24 cellular contexts compared by ENCODE assay signal in genomic region chr14:89290813-89291212, GRCh38.
A peak's percentile ranks its signal among the peaks of the same experiment; 100 is the strongest.
DNase-seq lines count a peak whose midpoint lies in the region; ATAC-seq and TF ChIP-seq lines count a peak whose summit lies in the region.
"Had no signal": no experiment of that assay in that cellular context is flagged by ENCODE, and none has a peak within 500 bp of the region (broad histone marks: within the 10 kb centered on the region; RNA-seq: fewer than 3 reads in every experiment).

No MANE protein-coding gene starts in this region.

- H3K9me3 ChIP-seq in neuronal stem cell (replicated peaks in 1 of 2; ENCODE audit: control insufficient read depth in 2 of 2, insufficient read depth in 1 of 2, low read depth in 1 of 2, low read length in 2 of 2) = no peaks in the 10 kb centered on the region
- no peaks in the 10 kb centered on the region for H3K9me3 ChIP-seq in spleen
- H3K9me3 ChIP-seq: Caco-2, SJSA1 had no signal

- H3K36me3 Mint-ChIP-seq in CD14-positive monocyte = peaks cover 48 to 64% of the 10 kb centered on the region in 2 donors
- H3K36me3 Mint-ChIP-seq in activated naive CD8-positive, alpha-beta T cell treated with anti-CD3 and anti-CD28 coated beads for 36 hours = peaks cover 40% of the 10 kb centered on the region

- peaks cover 0 to 2% (median 1%) of the 10 kb centered on the region in 3 donors for H3K27me3 Mint-ChIP-seq in CD14-positive monocyte (ENCODE audit: low read depth in 3 of 3)
- no peaks in the 10 kb centered on the region for H3K27me3 Mint-ChIP-seq in activated naive CD8-positive, alpha-beta T cell treated with anti-CD3 and anti-CD28 coated beads for 36 hours
- H3K27me3 Mint-ChIP-seq: CD4-positive, alpha-beta T cell had no signal

- H3K9me3 Mint-ChIP-seq in CD14-positive monocyte = no peaks in the 10 kb centered on the region
- no peaks in the 10 kb centered on the region for H3K9me3 Mint-ChIP-seq in activated naive CD8-positive, alpha-beta T cell treated with anti-CD3 and anti-CD28 coated beads for 36 hours
- H3K9me3 Mint-ChIP-seq: CD4-positive, alpha-beta T cell had no signal

- H3K36me3 ChIP-seq in neuronal stem cell (replicated peaks in 1 of 2; ENCODE audit: control insufficient read depth in 2 of 2, insufficient read depth in 2 of 2, low read length in 2 of 2) (peaks cover 0 to 4% of the 10 kb centered on the region in 2 donors), spleen (peaks cover 0 to 22% (median 0%) of the 10 kb centered on the region in 6 donors)
- H3K36me3 ChIP-seq: SJSA1 had no signal

- H3K27me3 ChIP-seq in neuronal stem cell (ENCODE audit: control insufficient read depth in 3 of 3, insufficient read depth in 3 of 3, low read depth in 1 of 3, low read length in 3 of 3) (peaks cover 0 to 2% (median 0%) of the 10 kb centered on the region in 3 experiments), spleen (replicated peaks in 1 of 7) (no peaks in the 10 kb centered on the region)
- H3K27me3 ChIP-seq: SJSA1 had no signal

- no peak overlapping the region for H3K14ac ChIP-seq in neuronal stem cell (ENCODE audit: low read length)

- ATAC-seq in GM19351 (IDR thresholded peaks at IDR 0.05; ENCODE audit: unreplicated experiment) = peak; percentile 62
- ATAC-seq: HCT116, Right ventricle myocardium inferior had no signal

- peaks cover 2% of the 10 kb centered on the region for H3K79me1 ChIP-seq in neuronal stem cell (ENCODE audit: low read depth, low read length)

- no peak overlapping the region for H3K9ac ChIP-seq in neuronal stem cell (ENCODE audit: low read depth, low read length, poor library complexity)
- H3K9ac ChIP-seq: GM23248 had no signal

- no peak overlapping the region for H3K4ac ChIP-seq in neuronal stem cell (ENCODE audit: low read length)

- H3K4me2 ChIP-seq in neuronal stem cell (ENCODE audit: insufficient read depth, low read length, poor library complexity, severe bottlenecking) = no peak overlapping the region

- peak overlapping the region in 5 of 7 donors; percentile 3 to 74 (median 43) for H3K27ac Mint-ChIP-seq in CD14-positive monocyte
- peak overlapping the region; percentile 32 for H3K27ac Mint-ChIP-seq in activated naive CD8-positive, alpha-beta T cell treated with anti-CD3 and anti-CD28 coated beads for 36 hours
- H3K27ac Mint-ChIP-seq: CD4-positive, alpha-beta T cell had no signal

- no peak overlapping the region for H2BK12ac ChIP-seq in neuronal stem cell (ENCODE audit: low read length)

- no CpG with 5 or more reads among the region's 8 CpGs for WGBS in neuronal stem cell (ENCODE audit: extremely low coverage in 2 of 2, insufficient read length in 2 of 2, insufficient replicate concordance in 1 of 2), 2 donors
- WGBS in spleen, 5 donors = 88 to 94% (median 90%) methylated on average over 8 of the region's 8 CpGs

- H3K27ac ChIP-seq in neuronal stem cell (replicated peaks; ENCODE audit: low read length) (no peak overlapping the region), caudate nucleus (ENCODE audit: low read depth, low read length) (no peak overlapping the region), spleen (no peak overlapping the region)
- H3K27ac ChIP-seq: GM23248, SJSA1 had no signal

- H3K4me3 ChIP-seq in neuronal stem cell (ENCODE audit: low read length in 2 of 2) (no peak overlapping the region), spleen (no peak overlapping the region)
- H3K4me3 ChIP-seq: GM23248, SJSA1 had no signal

- TF ChIP-seq POLR2A in spleen (IDR thresholded peaks at IDR 0.05) = no peak

- no peak overlapping the region for H2BK5ac ChIP-seq in neuronal stem cell (ENCODE audit: low read length)

- DNase-seq in CD14-positive monocyte (ENCODE audit: low spot score) (no peak), neuronal stem cell (ENCODE audit: low spot score) (no peak), A172 (ENCODE audit: low spot score) (no peak), caudate nucleus (lab: John Stamatoyannopoulos, UW) (no peak), NCI-H2227 treated with DMSO at 0.1 percent for 48 hours (lab: John Stamatoyannopoulos, UW) (no peak), spleen (no peak)
- DNase-seq in activated naive CD8-positive, alpha-beta T cell treated with anti-CD3 and anti-CD28 coated beads for 36 hours = no peak
- DNase-seq: Caco-2; CD4-positive, alpha-beta T cell; DMS 273 treated with DMSO at 0.1 percent for 48 hours; DND-41; GM23248; KG1; NCI-H1092; NCI-H1436; NCI-H187 treated with DMSO at 0.1 percent for 48 hours; NCI-H345; NCI-H524 treated with DMSO at 0.1 percent for 48 hours; NCI-H82; OCI-M1 had no signal

- H3K4me3 Mint-ChIP-seq in CD14-positive monocyte = no peak overlapping the region
- no peak overlapping the region for H3K4me3 Mint-ChIP-seq in activated naive CD8-positive, alpha-beta T cell treated with anti-CD3 and anti-CD28 coated beads for 36 hours
- H3K4me3 Mint-ChIP-seq: CD4-positive, alpha-beta T cell had no signal

- H2AFZ ChIP-seq in neuronal stem cell (ENCODE audit: low read length) = no peak overlapping the region
- H2AFZ ChIP-seq: GM23248 had no signal

- H2BK15ac ChIP-seq in neuronal stem cell (ENCODE audit: low read length) = no peak overlapping the region

- H2BK120ac ChIP-seq in neuronal stem cell (ENCODE audit: low read depth, low read length) = no peak overlapping the region

- H3K18ac ChIP-seq in neuronal stem cell (ENCODE audit: low read length) = no peak overlapping the region

- intact Hi-C loops in CD14-positive monocyte (cut with micrococcal nuclease) (no loop called here), spleen (cut with DNase I; ENCODE audit: low total_unique reads) (no loop called here)

- TF ChIP-seq CTCF in CD14-positive monocyte (IDR thresholded peaks at IDR 0.05) (no peak), spleen (IDR thresholded peaks at IDR 0.05 in 8 of 11, conservative IDR thresholded peaks at IDR 0.05 in 3 of 11) (no peak)

- peaks cover 10 to 19% of the 10 kb centered on the region in 2 donors for H3K4me1 ChIP-seq in neuronal stem cell (ENCODE audit: control insufficient read depth in 2 of 2, insufficient read depth in 1 of 2, low read depth in 1 of 2, low read length in 2 of 2)
- H3K4me1 ChIP-seq in spleen = peaks cover 0 to 33% (median 8%) of the 10 kb centered on the region in 6 donors
- H3K4me1 ChIP-seq: Caco-2 had no signal

- no peak overlapping the region for H4K91ac ChIP-seq in neuronal stem cell (ENCODE audit: low read depth, low read length, poor library complexity)

- H3K4me1 Mint-ChIP-seq in CD14-positive monocyte = peaks cover 14% of the 10 kb centered on the region
- H3K4me1 Mint-ChIP-seq in activated naive CD8-positive, alpha-beta T cell treated with anti-CD3 and anti-CD28 coated beads for 36 hours = peaks cover 42% of the 10 kb centered on the region

- H2AK5ac ChIP-seq in neuronal stem cell (ENCODE audit: low read depth, low read length) = no peak overlapping the region

- peak overlapping the region; percentile 11 for H3K23ac ChIP-seq in neuronal stem cell (ENCODE audit: low read depth, low read length, poor library complexity)

- H4K8ac ChIP-seq in neuronal stem cell (ENCODE audit: low read depth, low read length) = no peak overlapping the region
